23 cellular contexts compared by ENCODE assay signal in genomic region chr15:84864429-84864795, GRCh38. TPM values are rescaled to one million over a fixed set of nuclear protein-coding genes. Genes with fewer than 3 reads are reported as not detected.
A peak's percentile ranks its signal among the peaks of the same experiment; 100 is the strongest.
DNase-seq lines count a peak whose midpoint lies in the region; ATAC-seq and TF ChIP-seq lines count a peak whose summit lies in the region.
"Had no signal": no experiment of that assay in that cellular context is flagged by ENCODE, and none has a peak within 500 bp of the region (broad histone marks: within the 10 kb centered on the region; RNA-seq: fewer than 3 reads in every experiment).

No MANE protein-coding gene starts in this region.

- H4K8ac ChIP-seq in H9 (replicated peaks; ENCODE audit: insufficient read length, low read depth, low read length), result peak overlapping the region; percentile 53

- H3K79me1 ChIP-seq in H9 (ENCODE audit: insufficient read depth, low read depth, low read length, poor library complexity, severe bottlenecking), result no peaks in the 10 kb centered on the region

- TF ChIP-seq CTCF in H9 (conservative IDR thresholded peaks at IDR 0.05), result no peak
- no peak for TF ChIP-seq CTCF in coronary artery (IDR thresholded peaks at IDR 0.05)
- no peak for TF ChIP-seq CTCF in left ventricle myocardium inferior (IDR thresholded peaks at IDR 0.05; ENCODE audit: borderline replicate concordance)
- TF ChIP-seq CTCF in OCI-LY7 (conservative IDR thresholded peaks at IDR 0.05; ENCODE audit: low read length), result no peak
- no peak for TF ChIP-seq CTCF in esophagus squamous epithelium (IDR thresholded peaks at IDR 0.05)

- H2AFZ ChIP-seq in H9 (ENCODE audit: low read length) (no peak overlapping the region), OCI-LY7 (ENCODE audit: low read length) (no peak overlapping the region)

- CTCF ChIA-PET in OCI-LY7 (lab: Charles Lee; ENCODE audit: unreplicated experiment), result no interaction called here

- no peak overlapping the region for H3K27ac Mint-ChIP-seq in H9
- H3K27ac Mint-ChIP-seq: CD8-positive, alpha-beta memory T cell had no signal

- H3K56ac ChIP-seq in H9 (ENCODE audit: insufficient read length, low read depth, low read length), result no peak overlapping the region

- H3K23ac ChIP-seq in H9 (ENCODE audit: insufficient read length, low read depth, low read length), result no peak overlapping the region

- H3K4me3 Mint-ChIP-seq in H9, result no peak overlapping the region
- H3K4me3 Mint-ChIP-seq: CD8-positive, alpha-beta memory T cell had no signal

- no peaks in the 10 kb centered on the region for H3K4me1 ChIP-seq in H9 (ENCODE audit: insufficient read depth, low read length)
- H3K4me1 ChIP-seq in left ventricle myocardium inferior, result peaks cover 42% of the 10 kb centered on the region
- no peaks in the 10 kb centered on the region for H3K4me1 ChIP-seq in OCI-LY7 (ENCODE audit: insufficient read depth, low read length, poor library complexity, severe bottlenecking)
- peaks cover 5 to 14% (median 8%) of the 10 kb centered on the region in 3 donors for H3K4me1 ChIP-seq in esophagus squamous epithelium
- H3K4me1 ChIP-seq: Peyer's patch had no signal

- H2BK15ac ChIP-seq in H9 (ENCODE audit: low read depth, low read length), result no peak overlapping the region

- H3K9me2 ChIP-seq in OCI-LY7 (ENCODE audit: insufficient read depth, low read length), result no peaks in the 10 kb centered on the region

- H3K9me3 Mint-ChIP-seq in H9, result no peaks in the 10 kb centered on the region; a peak in 1 of 5 replicates
- H3K9me3 Mint-ChIP-seq: CD8-positive, alpha-beta memory T cell had no signal

- H2BK120ac ChIP-seq in H9 (ENCODE audit: low read depth, low read length, poor library complexity, severe bottlenecking), result no peak overlapping the region

- H3K4me1 Mint-ChIP-seq in H9, result no peaks in the 10 kb centered on the region; a peak in 1 of 4 replicates
- H3K4me1 Mint-ChIP-seq: CD8-positive, alpha-beta memory T cell had no signal

- no TSS peak for BruUV-seq in OCI-LY7 (replicated peaks; lab: Mats Ljungman, UMichigan)

- H3K27me3 ChIP-seq in H9 (ENCODE audit: insufficient read depth, low read length) (no peaks in the 10 kb centered on the region), left ventricle myocardium inferior (ENCODE audit: low read depth) (no peaks in the 10 kb centered on the region), esophagus squamous epithelium (no peaks in the 10 kb centered on the region)
- H3K27me3 ChIP-seq: Peyer's patch had no signal

- intact Hi-C loops in left ventricle myocardium inferior (cut with micrococcal nuclease), result no loop called here
- intact Hi-C loops in sciatic nerve (cut with DNase I), result no loop called here
- intact Hi-C loops in OCI-LY7 (cut with micrococcal nuclease; ENCODE audit: unreplicated experiment), result no loop called here
- intact Hi-C loops in esophagus squamous epithelium (cut with DNase I), result no loop called here

- no peaks in the 10 kb centered on the region for H3K23me2 ChIP-seq in H9 (ENCODE audit: insufficient read length, low read depth, low read length, poor library complexity, severe bottlenecking)

- peaks cover 56% of the 10 kb centered on the region for H3K36me3 ChIP-seq in left ventricle myocardium inferior
- no peaks in the 10 kb centered on the region for H3K36me3 ChIP-seq in OCI-LY7 (ENCODE audit: insufficient read depth, low read length)
- no peaks in the 10 kb centered on the region for H3K36me3 ChIP-seq in esophagus squamous epithelium
- H3K36me3 ChIP-seq: Peyer's patch had no signal

- POLR2A ChIA-PET in OCI-LY7 (lab: Charles Lee), result interaction anchor here (1.2 kb wide), 2 partner anchors 208 to 265 kb away, joined by 3 read pairs; no protein-coding TSS in a partner anchor

- H3K4ac ChIP-seq in H9 (ENCODE audit: low read depth, low read length), result no peak overlapping the region

- no peak overlapping the region for H3T11ph ChIP-seq in H9 (ENCODE audit: low read length)

- no peak overlapping the region for H3K14ac ChIP-seq in H9 (ENCODE audit: insufficient read depth, low read length)

- no peak overlapping the region for H4K91ac ChIP-seq in H9 (ENCODE audit: insufficient read length, low read depth, low read length)

- H3K4me2 ChIP-seq in H9 (ENCODE audit: insufficient read depth, insufficient read length, low read length) (no peak overlapping the region), OCI-LY7 (ENCODE audit: low read length) (no peak overlapping the region)

- peaks cover 0 to 41% (median 6%) of the 10 kb centered on the region in 3 experiments; a peak in 3 of 7 replicates for H3K36me3 Mint-ChIP-seq in H9 (ENCODE audit: insufficient read depth in 1 of 3, low read depth in 3 of 3)
- H3K36me3 Mint-ChIP-seq: CD8-positive, alpha-beta memory T cell had no signal

- no peaks in the 10 kb centered on the region for H3K27me3 Mint-ChIP-seq in H9 (ENCODE audit: low read depth)
- H3K27me3 Mint-ChIP-seq: CD8-positive, alpha-beta memory T cell had no signal

- H3K27ac ChIP-seq in H9 (ENCODE audit: insufficient read length, low read depth, low read length) (no peak overlapping the region), coronary artery (peak overlapping the region in 1 of 2 donors; percentile 42), left ventricle myocardium inferior (replicated peaks) (peak overlapping the region; percentile 73), OCI-LY7 (ENCODE audit: low read depth, low read length, poor library complexity, severe bottlenecking) (no peak overlapping the region), esophagus squamous epithelium (no peak overlapping the region)
- H3K27ac ChIP-seq: C4-2B, Peyer's patch had no signal

- H3K9me3 ChIP-seq in H9 (ENCODE audit: control insufficient read depth, low read depth, low read length) (no peaks in the 10 kb centered on the region), left ventricle myocardium inferior (replicated peaks) (no peaks in the 10 kb centered on the region), OCI-LY7 (ENCODE audit: low read length) (no peaks in the 10 kb centered on the region), esophagus squamous epithelium (no peaks in the 10 kb centered on the region)
- H3K9me3 ChIP-seq: Peyer's patch had no signal

- no peak overlapping the region for H3K18ac ChIP-seq in H9 (ENCODE audit: insufficient read length, low read depth, low read length)

- H2BK5ac ChIP-seq in H9 (ENCODE audit: insufficient read length, low read length), result no peak overlapping the region

- no peak overlapping the region for H2BK20ac ChIP-seq in H9 (ENCODE audit: low read depth, low read length, poor library complexity, severe bottlenecking)

- no peak for TF ChIP-seq POLR2A in esophagus squamous epithelium (IDR thresholded peaks at IDR 0.05)

- ATAC-seq in sciatic nerve (peak; percentile 51), HG02571 (IDR thresholded peaks at IDR 0.05; ENCODE audit: unreplicated experiment) (no peak)

- DNase-seq in H9, result no peak
- DNase-seq in coronary artery (ENCODE audit: low spot score), result peak; percentile 59
- no peak for DNase-seq in left ventricle myocardium inferior
- DNase-seq in sciatic nerve (ENCODE audit: low spot score), result no peak
- DNase-seq in OCI-LY7 (ENCODE audit: low spot score), result no peak
- no peak for DNase-seq in esophagus squamous epithelium (lab: John Stamatoyannopoulos, UW)
- no peak for DNase-seq in GM19240 (ENCODE audit: insufficient read length, low spot score)
- DNase-seq: CD8-positive, alpha-beta memory T cell; DMS53; GDM1; Kasumi-1; NCI-H1694; NCI-H2081; NCI-H2171; NCI-H345; NCI-H524; NCI-H774; NK-92 treated with Interleukin-12 subunit alpha and Interleukin-12 subunit beta, amount 100 ng/mL, for 24 hours; Peyer's patch had no signal

- no peaks in the 10 kb centered on the region for H3K79me2 ChIP-seq in H9 (ENCODE audit: insufficient read depth, low read length)
- no peaks in the 10 kb centered on the region for H3K79me2 ChIP-seq in OCI-LY7 (ENCODE audit: insufficient read depth, low read depth, low read length)

- no peak overlapping the region for H3K9ac ChIP-seq in H9 (ENCODE audit: extremely low read depth, insufficient read length, low read length)

- H2BK12ac ChIP-seq in H9 (ENCODE audit: insufficient read length, low read depth, low read length), result no peak overlapping the region

- no CpG with 5 or more reads among the region's 7 CpGs for WGBS in H9 (ENCODE audit: extremely low coverage, insufficient read length, low lambda C conversion rate)
- WGBS in esophagus squamous epithelium, 2 donors, result 77 to 90% methylated on average over 5 to 7 of the region's 7 CpGs

- no peak overlapping the region for H4K5ac ChIP-seq in H9 (ENCODE audit: insufficient read length, low read depth, low read length)

- no peaks in the 10 kb centered on the region for H4K20me1 ChIP-seq in H9 (ENCODE audit: control insufficient read depth, insufficient read depth, insufficient read length)
- no peaks in the 10 kb centered on the region for H4K20me1 ChIP-seq in OCI-LY7 (ENCODE audit: insufficient read depth, low read length)

- H2AK5ac ChIP-seq in H9 (ENCODE audit: insufficient read length, low read length), result no peak overlapping the region

- H3K4me3 ChIP-seq in coronary artery (no peak overlapping the region), left ventricle myocardium inferior (peak overlapping the region; percentile 21), OCI-LY7 (ENCODE audit: low read depth, low read length, poor library complexity, severe bottlenecking) (no peak overlapping the region), esophagus squamous epithelium (no peak overlapping the region)
- H3K4me3 ChIP-seq: Peyer's patch had no signal

RNA-seq across cellular contexts. Expression of gene SLC28A1, which starts 20.1 kb away (rescaled TPM):
- total RNA-seq in H9 (2021) (0.13 TPM in 1 of 2 replicates, not detected in the other), left ventricle myocardium inferior (0.91 TPM), sciatic nerve (0.45 TPM), OCI-LY7 (2022) (not detected in 2 replicates), esophagus squamous epithelium (not detected)
- not detected in 2 replicates for total RNA-seq in OCI-LY7 (2014; rRNA removed; shearing (Covaris generic))
- total RNA-seq: A172; CD8-positive, alpha-beta memory T cell; MCF 10A had no signal

RNA-seq across cellular contexts. Expression of gene ALPK3, which starts 47.3 kb away (rescaled TPM):
- 17.7 and 18.0 TPM in 2 replicates for total RNA-seq in H9 (2021)
- total RNA-seq in left ventricle myocardium inferior, result 181 TPM
- 7.2 TPM for total RNA-seq in sciatic nerve
- 0.16 and 1.8 TPM in 2 replicates for total RNA-seq in OCI-LY7 (2014; rRNA removed; shearing (Covaris generic))
- 0.15 and 0.23 TPM in 2 replicates for total RNA-seq in OCI-LY7 (2022)
- total RNA-seq in esophagus squamous epithelium, result 1 to 10 TPM; 1.8 to 4.2 (median 2.7) TPM
